ENCODE assay signal across 9 cellular contexts in the genomic region with DNA sequence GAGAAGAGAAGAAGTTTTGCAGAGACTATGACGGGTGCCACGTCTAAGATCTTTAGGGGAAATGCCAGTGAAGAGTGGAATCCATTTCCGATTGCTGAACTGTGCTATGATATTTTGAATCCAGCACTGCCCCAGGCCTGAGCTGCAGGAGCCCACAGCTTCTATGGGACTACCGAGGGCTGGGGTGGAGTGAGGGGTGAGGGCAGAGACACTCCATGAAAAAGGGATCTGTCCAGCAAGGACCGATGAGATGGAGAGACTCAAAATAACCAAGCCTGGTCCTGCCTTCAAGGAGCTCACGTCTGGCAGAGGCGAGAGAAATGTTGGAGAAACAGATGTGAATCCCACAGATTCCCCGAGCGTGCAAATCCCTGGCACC.
A peak's percentile ranks its signal among the peaks of the same experiment; 100 is the strongest.
DNase-seq lines count a peak whose midpoint lies in the region; FAIRE-seq and TF ChIP-seq lines count a peak whose summit lies in the region.
"Had no signal": no experiment of that assay in that cellular context is flagged by ENCODE, and none has a peak within 500 bp of the region (broad histone marks: within the 10 kb centered on the region; RNA-seq: fewer than 3 reads in every experiment).

No MANE protein-coding gene starts in this region.

- H2AFZ ChIP-seq in ACC112 (ENCODE audit: low read length, unreplicated experiment), result peak overlapping the region; percentile 36

- H3K4me1 ChIP-seq in ACC112 (ENCODE audit: control insufficient read depth, insufficient read depth, low read length, unreplicated experiment) (peaks cover 11% of the 10 kb centered on the region), HUES6 (ENCODE audit: control insufficient read depth, insufficient read depth, low read length) (peaks cover 20% of the 10 kb centered on the region), muscle layer of duodenum (ENCODE audit: control insufficient read depth in 1 of 2, insufficient read depth in 2 of 2, low read length in 2 of 2) (peaks cover 6 to 11% of the 10 kb centered on the region in 2 donors)

- H3K36me3 ChIP-seq in ACC112 (ENCODE audit: insufficient read depth, low read length) (no peaks in the 10 kb centered on the region), HUES6 (ENCODE audit: control insufficient read depth, insufficient read depth, low read length) (no peaks in the 10 kb centered on the region), muscle layer of duodenum (ENCODE audit: control insufficient read depth in 1 of 2, insufficient read depth in 2 of 2, low read length in 2 of 2) (no peaks in the 10 kb centered on the region)

- H3K27ac ChIP-seq in ACC112 (ENCODE audit: low read depth, low read length), result peak overlapping the region; percentile 35; the same call in 1 of the 2 replicates
- no peak overlapping the region for H3K27ac ChIP-seq in HUES6 (ENCODE audit: low read depth, low read length)
- H3K27ac ChIP-seq in coronary artery, result peak overlapping the region; percentile 54 to 88
- H3K27ac ChIP-seq in muscle layer of duodenum (ENCODE audit: low read length), result no peak overlapping the region

- no peaks in the 10 kb centered on the region for H3K79me2 ChIP-seq in ACC112 (ENCODE audit: control insufficient read depth, insufficient read depth, low read length, unreplicated experiment)

- TF ChIP-seq POLR2A in erythroblast (IDR thresholded peaks at IDR 0.05; ENCODE audit: low read length) (no peak), GM12891 (IDR thresholded peaks at IDR 0.05; ENCODE audit: low read depth, low read length) (no peak)

- DNase-seq in coronary artery (ENCODE audit: low spot score) (no peak), erythroblast (lab: John Stamatoyannopoulos, UW) (no peak), GM12891 (ENCODE audit: insufficient read length, low spot score) (no peak), T-helper 9 cell (no peak)
- DNase-seq in central memory CD4-positive, alpha-beta T cell, result no peak
- DNase-seq: GF-D8 had no signal

- TF ChIP-seq CTCF in coronary artery (IDR thresholded peaks at IDR 0.05), result no peak

- no peak for FAIRE-seq in GM12891 (lab: Jason Lieb, UNC)

- no peaks in the 10 kb centered on the region for H3K27me3 ChIP-seq in ACC112 (ENCODE audit: insufficient read depth, low read length)
- H3K27me3 ChIP-seq in HUES6 (ENCODE audit: control insufficient read depth, insufficient read depth, low read length), result peaks cover 10% of the 10 kb centered on the region
- H3K27me3 ChIP-seq in muscle layer of duodenum (ENCODE audit: low read depth, low read length), result no peaks in the 10 kb centered on the region

- H3K4me3 ChIP-seq in ACC112 (ENCODE audit: low read depth, low read length), result peak overlapping the region; percentile 68
- H3K4me3 ChIP-seq in HUES6 (ENCODE audit: low read depth, low read length), result peak overlapping the region; percentile 58
- H3K4me3 ChIP-seq in coronary artery, result peak overlapping the region; percentile 70
- peak overlapping the region; percentile 30 to 50 for H3K4me3 ChIP-seq in muscle layer of duodenum (ENCODE audit: low read depth in 1 of 2, low read length in 2 of 2)

- H3K9ac ChIP-seq in HUES6 (ENCODE audit: low read length), result no peak overlapping the region

- H3K9me3 ChIP-seq in HUES6 (ENCODE audit: control insufficient read depth, insufficient read depth, low read depth, low read length) (no peaks in the 10 kb centered on the region), muscle layer of duodenum (ENCODE audit: control insufficient read depth in 1 of 2, low read length in 2 of 2) (no peaks in the 10 kb centered on the region)

TF ChIP-seq in GM12891, 5 proteins besides CTCF, POLR2A, EP300 and RAD21:
- no peak for TF ChIP-seq POU2F2 (IDR thresholded peaks at IDR 0.05; ENCODE audit: low read depth, low read length)
- TF ChIP-seq PAX5 (IDR thresholded peaks at IDR 0.05; ENCODE audit: insufficient read depth, low read length, severe bottlenecking), result no peak
- TF ChIP-seq TAF1 (IDR thresholded peaks at IDR 0.05; ENCODE audit: low read depth, low read length), result no peak
- TF ChIP-seq SPI1 (IDR thresholded peaks at IDR 0.05; ENCODE audit: low read depth, low read length), result no peak
- TF ChIP-seq POLR2AphosphoS5 (IDR thresholded peaks at IDR 0.05; ENCODE audit: low read depth, low read length), result no peak

Comparison
In these comparisons a context has a peak if more than half of its experiments do, and no peak if none do; other contexts are left out.
1. H3K27ac ChIP-seq: peak in ACC112 (single experiment) and coronary artery (2 of 2); none in HUES6 (single experiment) and muscle layer of duodenum (single experiment).
2. Peak in every context shown above with its lines, with median percentiles within 50 percentile points of each other: H3K4me3 ChIP-seq.